Comparison of ENCODE assay signal across 15 cellular contexts in the genomic region with DNA sequence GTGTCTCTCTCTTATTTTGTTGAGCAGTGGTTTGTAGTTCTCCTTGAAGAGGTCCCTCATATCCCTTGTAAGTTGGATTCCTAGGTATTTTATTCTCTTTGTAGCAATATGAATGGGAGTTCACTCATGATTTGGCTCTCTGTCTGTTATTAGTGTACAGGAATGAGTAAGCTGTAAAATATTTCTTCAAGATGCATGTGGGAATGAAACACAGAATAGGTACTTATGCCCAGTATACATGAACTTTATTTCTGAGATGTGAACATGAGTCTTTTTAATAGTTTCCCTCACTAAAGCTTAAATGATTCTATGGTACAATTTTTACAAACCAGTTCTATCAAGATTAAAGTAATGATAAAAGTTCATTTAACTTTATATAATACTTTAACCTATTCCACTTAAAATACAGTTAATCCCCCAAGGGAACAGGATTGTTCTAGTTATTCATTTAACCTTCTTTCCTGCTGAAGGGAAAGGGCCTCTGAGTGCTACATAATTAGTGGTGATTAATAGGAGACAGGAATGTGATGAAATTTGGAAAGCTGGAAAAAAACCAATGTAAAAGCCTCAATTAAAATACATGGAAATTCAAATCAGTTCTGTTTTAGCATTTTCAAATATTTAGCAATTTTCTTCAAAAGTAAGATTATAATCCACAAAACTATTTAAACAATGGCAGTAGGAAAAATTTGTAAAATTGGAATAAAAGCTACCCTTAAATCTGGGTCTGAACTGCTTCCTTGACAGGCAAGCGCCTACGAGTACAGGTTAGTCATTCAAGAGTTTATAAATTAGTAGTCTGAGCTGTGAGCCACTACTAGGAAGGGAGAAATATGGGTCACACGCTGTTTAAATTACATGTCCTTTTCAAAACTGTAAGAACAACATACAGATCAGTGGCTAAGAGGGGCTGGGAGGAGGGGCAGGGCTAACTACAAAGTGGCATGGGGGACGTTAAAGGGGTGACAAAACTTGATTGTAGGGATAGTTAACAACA. TPM values are rescaled to one million over a fixed set of nuclear protein-coding genes. Genes with fewer than 3 reads are reported as not detected.
DNase-seq lines count a peak whose midpoint lies in the region; ATAC-seq, FAIRE-seq and TF ChIP-seq lines count a peak whose summit lies in the region.
"Had no signal": no experiment of that assay in that cellular context is flagged by ENCODE, and none has a peak within 500 bp of the region (broad histone marks: within the 10 kb centered on the region; RNA-seq: fewer than 3 reads in every experiment).

No MANE protein-coding gene starts in this region.

- H3K4me1 ChIP-seq in breast epithelium (no peaks in the 10 kb centered on the region), foreskin keratinocyte (peaks cover 22% of the 10 kb centered on the region)
- H3K4me1 ChIP-seq: esophagus squamous epithelium, upper lobe of right lung had no signal

- H3K27ac ChIP-seq in breast epithelium (no peak overlapping the region), foreskin keratinocyte (peak overlapping the region; percentile 41)
- H3K27ac ChIP-seq: cardiac muscle cell, esophagus squamous epithelium, upper lobe of right lung, WERI-Rb-1 had no signal

- H3K27me3 Mint-ChIP-seq in MCF 10A (ENCODE audit: insufficient read depth, unreplicated experiment): no peaks in the 10 kb centered on the region
- peaks cover 8% of the 10 kb centered on the region for H3K27me3 Mint-ChIP-seq in activated CD4-positive, alpha-beta T cell treated with anti-CD3 and anti-CD28 coated beads, Interleukin-2, amount 10 ng/mL, durations not matched to agents 24 days and 14 days

- TF ChIP-seq POLR2A in breast epithelium (IDR thresholded peaks at IDR 0.05): no peak

- peak; percentile 82 for FAIRE-seq in urothelium cell line (lab: Jason Lieb, UNC)

- ATAC-seq in foreskin keratinocyte (peak; percentile 91), GM18909 (IDR thresholded peaks at IDR 0.05; ENCODE audit: poor library complexity, unreplicated experiment) (no peak), HG02759 (IDR thresholded peaks at IDR 0.05; ENCODE audit: unreplicated experiment) (no peak)
- ATAC-seq: upper lobe of right lung had no signal

- no peak for TF ChIP-seq CTCF in MCF 10A (IDR thresholded peaks at IDR 0.05; ENCODE audit: unreplicated experiment)
- no peak for TF ChIP-seq CTCF in breast epithelium (IDR thresholded peaks at IDR 0.05)
- no peak for TF ChIP-seq CTCF in foreskin keratinocyte (conservative IDR thresholded peaks at IDR 0.05)

- no peaks in the 10 kb centered on the region for H3K9me3 ChIP-seq in breast epithelium
- H3K9me3 ChIP-seq: esophagus squamous epithelium, upper lobe of right lung had no signal

- POLR2A ChIA-PET in MCF 10A (lab: Yijun Ruan, JAX): interaction anchor here (1.1 to 4.4 kb wide), 10 partner anchors 9 to 222 kb away, joined by 3 to 44 read pairs (median 10); partner anchors contain the start of genes PRELID3A and SPIRE1

- no peak overlapping the region for H3K4me3 Mint-ChIP-seq in MCF 10A (ENCODE audit: unreplicated experiment)
- H3K4me3 Mint-ChIP-seq in activated CD4-positive, alpha-beta T cell treated with anti-CD3 and anti-CD28 coated beads, Interleukin-2, amount 10 ng/mL, durations not matched to agents 24 days and 14 days: no peak overlapping the region

- CTCF ChIA-PET in MCF 10A (lab: Yijun Ruan, JAX): interaction anchor here (0.6 to 0.9 kb wide), 2 partner anchors 12 to 595 kb away, joined by 3 read pairs; no protein-coding TSS in a partner anchor

- intact Hi-C loops in MCF 10A (cut with micrococcal nuclease): no loop called here
- intact Hi-C loops in breast epithelium (cut with DNase I; ENCODE audit: low total_unique reads): no loop called here
- intact Hi-C loops in activated CD4-positive, alpha-beta T cell treated with anti-CD3 and anti-CD28 coated beads, Interleukin-2, amount 10 ng/mL, durations not matched to agents 24 days and 14 days (cut with micrococcal nuclease): no loop called here

- peaks cover 26% of the 10 kb centered on the region for H3K4me1 Mint-ChIP-seq in MCF 10A (ENCODE audit: insufficient read depth, unreplicated experiment)
- H3K4me1 Mint-ChIP-seq in activated CD4-positive, alpha-beta T cell treated with anti-CD3 and anti-CD28 coated beads, Interleukin-2, amount 10 ng/mL, durations not matched to agents 24 days and 14 days: peaks cover 2% of the 10 kb centered on the region

- H3K36me3 ChIP-seq in breast epithelium: no peaks in the 10 kb centered on the region
- H3K36me3 ChIP-seq: esophagus squamous epithelium, upper lobe of right lung, WERI-Rb-1 had no signal

- H3K27ac Mint-ChIP-seq in MCF 10A (ENCODE audit: low read depth, unreplicated experiment): peak overlapping the region; percentile 71
- H3K27ac Mint-ChIP-seq in activated CD4-positive, alpha-beta T cell treated with anti-CD3 and anti-CD28 coated beads, Interleukin-2, amount 10 ng/mL, durations not matched to agents 24 days and 14 days: no peak overlapping the region

- DNase-seq in MCF 10A (ENCODE audit: unreplicated experiment) (peak; percentile 52), breast epithelium (ENCODE audit: low spot score in 2 of 2) (no peak), astrocyte of the hippocampus (ENCODE audit: low read depth, low spot score) (peak; percentile 62), foreskin keratinocyte (peak; percentile 44 to 80), urothelium cell line (ENCODE audit: low spot score) (no peak)
- no peak for DNase-seq in activated CD4-positive, alpha-beta T cell treated with anti-CD3 and anti-CD28 coated beads, Interleukin-2, amount 10 ng/mL, durations not matched to agents 24 days and 14 days
- DNase-seq: activated CD8-positive, alpha-beta memory T cell treated with anti-CD3 and anti-CD28 coated beads, Interleukin-2, amount 50 U/mL, for 48 hours; esophagus squamous epithelium; NCI-H524 treated with DMSO at 0.1 percent for 48 hours; SIG-M5; upper lobe of right lung; WERI-Rb-1 had no signal

- H3K27me3 ChIP-seq in breast epithelium: no peaks in the 10 kb centered on the region
- no peaks in the 10 kb centered on the region for H3K27me3 ChIP-seq in foreskin keratinocyte
- H3K27me3 ChIP-seq: cardiac muscle cell, esophagus squamous epithelium, upper lobe of right lung had no signal

- H3K4me3 ChIP-seq in breast epithelium: no peak overlapping the region
- H3K4me3 ChIP-seq: cardiac muscle cell, esophagus squamous epithelium, upper lobe of right lung had no signal

- BruUV-seq in MCF 10A (replicated peaks; lab: Mats Ljungman, UMichigan): no TSS peak

- H3K9me3 Mint-ChIP-seq in MCF 10A (ENCODE audit: unreplicated experiment): no peaks in the 10 kb centered on the region
- peaks cover 3% of the 10 kb centered on the region for H3K9me3 Mint-ChIP-seq in activated CD4-positive, alpha-beta T cell treated with anti-CD3 and anti-CD28 coated beads, Interleukin-2, amount 10 ng/mL, durations not matched to agents 24 days and 14 days

- peaks cover 6% of the 10 kb centered on the region for H3K36me3 Mint-ChIP-seq in MCF 10A (ENCODE audit: insufficient read depth, unreplicated experiment)
- H3K36me3 Mint-ChIP-seq in activated CD4-positive, alpha-beta T cell treated with anti-CD3 and anti-CD28 coated beads, Interleukin-2, amount 10 ng/mL, durations not matched to agents 24 days and 14 days (ENCODE audit: low read depth): peaks cover 2% of the 10 kb centered on the region

RNA-seq across cellular contexts. Expression of gene SPIRE1, which starts 28.9 kb away (rescaled TPM):
- total RNA-seq in MCF 10A (2022) (64.8 and 78.2 TPM in 2 replicates), breast epithelium (10 to 100 TPM; 24.3 to 38.5 (median 25.9) TPM), foreskin keratinocyte (19.7 and 20.9 TPM in 2 replicates)
- polyA plus RNA-seq in foreskin keratinocyte: 4.1 and 4.8 TPM in 2 replicates
- total RNA-seq in activated CD4-positive, alpha-beta T cell treated with anti-CD3 and anti-CD28 coated beads, Interleukin-2, amount 10 ng/mL, durations not matched to agents 24 days and 14 days: 7.6 and 8.4 TPM in 2 replicates

Comparison
In these comparisons a context has a peak if more than half of its experiments do, and no peak if none do; other contexts are left out.
1. DNase-seq: peak in MCF 10A (single experiment), astrocyte of the hippocampus (single experiment) and foreskin keratinocyte (2 of 2); none in breast epithelium (0 of 2), urothelium cell line (single experiment) and activated CD4-positive, alpha-beta T cell treated with anti-CD3 and anti-CD28 coated beads, Interleukin-2, amount 10 ng/mL, durations not matched to agents 24 days and 14 days (single experiment).